In genomic region chr10:123883921-123884320, GRCh38 we compare ENCODE assay signal across 22 cellular contexts. TPM values are rescaled to one million over a fixed set of nuclear protein-coding genes. Genes with fewer than 3 reads are reported as not detected.
DNase-seq lines count a peak whose midpoint lies in the region; ATAC-seq and TF ChIP-seq lines count a peak whose summit lies in the region.
"Had no signal": no experiment of that assay in that cellular context is flagged by ENCODE, and none has a peak within 500 bp of the region (broad histone marks: within the 10 kb centered on the region; RNA-seq: fewer than 3 reads in every experiment).

No MANE protein-coding gene starts in this region.

- no peaks in the 10 kb centered on the region for H3K9me3 ChIP-seq in tibial artery
- H3K9me3 ChIP-seq: BLaER1 had no signal

- DNase-seq in AG10803 (ENCODE audit: low read depth) (peak; percentile 57), mesothelial cell of epicardium (ENCODE audit: low spot score in 2 of 2, unreplicated experiment in 2 of 2) (peak in 1 of 2 experiments; percentile 34), tibial artery (no peak), GM10248 (ENCODE audit: extremely low spot score) (no peak), LoVo (ENCODE audit: low spot score) (no peak), H4 (ENCODE audit: low spot score) (no peak)
- DNase-seq: 8988T; Calu3; CD4-positive, alpha-beta memory T cell; DMS53; NCI-H1417; NCI-H187; NCI-H2107; NCI-H2227 treated with DMSO at 0.1 percent for 48 hours; NCI-H510A treated with DMSO at 0.1 percent for 48 hours; NCI-H82; OCI-M1; Right ventricle myocardium superior had no signal

- H3K4me1 ChIP-seq in tibial artery: peaks cover 0 to 82% (median 48%) of the 10 kb centered on the region in 4 donors
- H3K4me1 ChIP-seq: BLaER1 had no signal

- H3K36me3 ChIP-seq in tibial artery: peaks cover 0 to 3% (median 0%) of the 10 kb centered on the region in 3 donors
- H3K36me3 ChIP-seq: BLaER1 had no signal

- TF ChIP-seq CTCF in AG10803 (conservative IDR thresholded peaks at IDR 0.05; ENCODE audit: low read length) (no peak), mesothelial cell of epicardium (IDR thresholded peaks at IDR 0.05; ENCODE audit: unreplicated experiment) (no peak), tibial artery (IDR thresholded peaks at IDR 0.05) (no peak), GM10248 (IDR thresholded peaks at IDR 0.05; ENCODE audit: control extremely low read depth, extremely low read depth, low read depth, missing control alignments) (no peak)

- H3K27me3 Mint-ChIP-seq in mesothelial cell of epicardium (ENCODE audit: low read depth): peaks cover 13% of the 10 kb centered on the region

- intact Hi-C loops in tibial artery (cut with DNase I; ENCODE audit: low total_unique reads): no loop called here

- no peaks in the 10 kb centered on the region for H3K36me3 Mint-ChIP-seq in mesothelial cell of epicardium
- H3K36me3 Mint-ChIP-seq: CD4-positive, alpha-beta memory T cell had no signal

- peak overlapping the region; percentile 84 to 91 for H3K27ac ChIP-seq in tibial artery
- H3K27ac ChIP-seq: BLaER1 had no signal

- H3K9me3 Mint-ChIP-seq in mesothelial cell of epicardium: no peaks in the 10 kb centered on the region
- H3K9me3 Mint-ChIP-seq: CD4-positive, alpha-beta memory T cell had no signal

- POLR2A ChIA-PET in GM10248 (lab: Yijun Ruan, JAX): no interaction called here

- no peak overlapping the region for H3K4me3 Mint-ChIP-seq in mesothelial cell of epicardium
- H3K4me3 Mint-ChIP-seq: CD4-positive, alpha-beta memory T cell had no signal

- H3K4me3 ChIP-seq in AG10803 (ENCODE audit: low read length) (no peak overlapping the region), tibial artery (no peak overlapping the region)
- H3K4me3 ChIP-seq: BLaER1, K562 had no signal

- H3K4me1 Mint-ChIP-seq in mesothelial cell of epicardium: peaks cover 17% of the 10 kb centered on the region
- H3K4me1 Mint-ChIP-seq: CD4-positive, alpha-beta memory T cell had no signal

- peak; percentile 22 for ATAC-seq in esophagus mucosa
- ATAC-seq in HG02870 (IDR thresholded peaks at IDR 0.05; ENCODE audit: unreplicated experiment): no peak
- ATAC-seq: K562 had no signal

- no peaks in the 10 kb centered on the region for H3K27me3 ChIP-seq in tibial artery
- H3K27me3 ChIP-seq: BLaER1 had no signal

- peak overlapping the region; percentile 53 for H3K27ac Mint-ChIP-seq in mesothelial cell of epicardium
- H3K27ac Mint-ChIP-seq: CD4-positive, alpha-beta memory T cell had no signal

- CTCF ChIA-PET in GM10248 (lab: Yijun Ruan, JAX): no interaction called here

RNA-seq across cellular contexts. Expression of gene CPXM2, which starts 7.7 kb away (rescaled TPM):
- 3.3 TPM for total RNA-seq in esophagus mucosa
- total RNA-seq in mesothelial cell of epicardium: 0.53 to 0.92 TPM (median 0.86 TPM) in 3 replicates
- not detected in 2 replicates for total RNA-seq in H4 (2014; rRNA removed; shearing (Covaris generic))
- total RNA-seq: Calu3; CD4-positive, alpha-beta memory T cell; K562 had no signal
